Comparison of ENCODE assay signal across 8 cellular contexts in the genomic region with DNA sequence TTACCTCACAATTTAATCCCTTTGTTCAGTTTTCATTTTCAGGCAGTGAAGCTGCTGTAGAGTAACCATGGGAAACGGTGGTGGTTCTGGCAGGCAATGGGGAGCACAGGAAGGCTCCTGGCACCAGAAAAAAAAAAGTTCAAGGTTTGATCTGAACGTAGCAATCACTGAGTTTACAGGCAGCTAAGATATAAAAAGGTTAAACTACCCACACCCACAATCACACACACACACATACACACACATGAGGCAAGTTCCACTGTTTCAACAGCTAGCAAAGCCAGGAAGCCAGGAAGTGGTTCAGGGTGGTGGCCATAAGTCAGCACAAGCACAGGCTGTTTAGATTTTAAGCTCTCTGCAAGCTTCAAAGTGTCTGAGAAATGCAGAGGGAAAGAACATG. TPM values are rescaled to one million over a fixed set of nuclear protein-coding genes. Genes with fewer than 3 reads are reported as not detected.
DNase-seq lines count a peak whose midpoint lies in the region; ATAC-seq lines count a peak whose summit lies in the region.

A gene (minus strand): TSS at position 166 of the 400 bp plus-strand sequence. CDS start 5,403 bp downstream, outside the sequence.

- no peak within 1 kb of the TSS for H3K4me2 ChIP-seq in skeletal muscle satellite cell (ENCODE audit: low read length)

- H3K4me1 ChIP-seq in skeletal muscle satellite cell (ENCODE audit: control insufficient read depth, insufficient read depth, low read length): no peaks in the 10 kb centered on the region

- ATAC-seq in esophagus mucosa (peak; percentile 87), HG02981 (IDR thresholded peaks at IDR 0.05; ENCODE audit: unreplicated experiment) (no peak), GM21528 (IDR thresholded peaks at IDR 0.05; ENCODE audit: low FRiP score, unreplicated experiment) (no peak)

- peak within 1 kb of the TSS; percentile 5; the same call in 1 of the 2 replicates for H3K4me3 ChIP-seq in Jurkat, Clone E6-1 (ENCODE audit: low read length)
- H3K4me3 ChIP-seq in skeletal muscle satellite cell (ENCODE audit: low read length): no peak within 1 kb of the TSS

- H3K9me3 ChIP-seq in skeletal muscle satellite cell (replicated peaks; ENCODE audit: low read length): no peaks in the 10 kb centered on the region

- DNase-seq in Jurkat, Clone E6-1 (ENCODE audit: low read depth, low spot score): peak; percentile 93
- peak; percentile 29 for DNase-seq in activated CD4-positive, alpha-beta T cell treated with anti-CD3 and anti-CD28 coated beads, Interleukin-2, amount 50 U/mL, for 1 hour
- DNase-seq in amniotic stem cell (lab: John Stamatoyannopoulos, UW): no peak
- DNase-seq in NCI-H187 (lab: John Stamatoyannopoulos, UW): no peak

- H3K36me3 ChIP-seq in skeletal muscle satellite cell (ENCODE audit: insufficient read depth, low read length): no peaks in the 10 kb centered on the region

- H3K27me3 ChIP-seq in skeletal muscle satellite cell (ENCODE audit: control insufficient read depth, insufficient read depth, low read length): no peaks in the 10 kb centered on the region

- H3K9ac ChIP-seq in skeletal muscle satellite cell (ENCODE audit: low read depth, low read length): peak within 1 kb of the TSS; percentile 56

RNA-seq across cellular contexts. Expression of the gene that starts here (rescaled TPM):
- 1.3 TPM for polyA plus RNA-seq in Jurkat, Clone E6-1 (2012; ENCODE audit: insufficient read depth, insufficient read length)
- 1.3 TPM for total RNA-seq in esophagus mucosa
- 40.3 and 49.4 TPM in 2 replicates for total RNA-seq in skeletal muscle satellite cell (2012; rRNA removed)

Comparison
In these comparisons a context has a peak if more than half of its experiments do, and no peak if none do; other contexts are left out.
1. DNase-seq: peak in Jurkat, Clone E6-1 (single experiment) and activated CD4-positive, alpha-beta T cell treated with anti-CD3 and anti-CD28 coated beads, Interleukin-2, amount 50 U/mL, for 1 hour (single experiment); none in amniotic stem cell (single experiment) and NCI-H187 (0 of 2).